Comparison of ENCODE assay signal across 10 cellular contexts in the genomic region with DNA sequence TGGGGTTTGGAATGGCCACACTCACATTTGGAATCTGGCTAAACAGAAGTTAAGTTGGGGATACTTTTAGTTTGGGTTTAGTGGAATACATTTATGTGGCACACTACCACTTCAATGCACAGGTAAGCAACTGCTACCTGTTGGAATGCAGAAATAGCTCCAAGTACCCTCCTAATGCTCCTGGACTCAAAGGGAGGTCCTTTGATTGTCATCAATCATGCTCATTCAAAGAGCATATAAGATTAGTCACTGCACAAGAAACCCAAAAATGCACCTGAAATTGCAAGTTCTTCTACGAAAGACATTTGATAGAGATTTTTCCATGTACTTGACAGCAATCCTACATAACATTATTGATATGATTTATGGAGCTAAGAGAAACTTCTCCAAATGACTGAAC.
"Had no signal": no experiment of that assay in that cellular context is flagged by ENCODE, and none has a peak within 500 bp of the region (broad histone marks: within the 10 kb centered on the region; RNA-seq: fewer than 3 reads in every experiment).

No MANE protein-coding gene starts in this region.

- DNase-seq: GM23248, GOT3, H7, H9, HCEC 1CT, HFFc6 had no signal

- FAIRE-seq: H54 had no signal

- H3K4me3 ChIP-seq: GM23248, GM23338, HAP-1 had no signal

- H3K4me2 ChIP-seq: GM23338 had no signal

- H2AFZ ChIP-seq: GM23248, GM23338 had no signal

- H3K9ac ChIP-seq: GM23248 had no signal

- ATAC-seq: GM23338, HCT116 had no signal

- H3K4me1 ChIP-seq: HAP-1 had no signal

- H3K36me3 ChIP-seq: HAP-1 had no signal

- H3K27ac ChIP-seq: GM23248 had no signal
